In genomic region chr1:33459766-33460543, GRCh38 we compare ENCODE assay signal across 12 cellular contexts. TPM values are rescaled to one million over a fixed set of nuclear protein-coding genes. Genes with fewer than 3 reads are reported as not detected.
DNase-seq lines count a peak whose midpoint lies in the region; ATAC-seq and TF ChIP-seq lines count a peak whose summit lies in the region.
"Had no signal": no experiment of that assay in that cellular context is flagged by ENCODE, and none has a peak within 500 bp of the region (broad histone marks: within the 10 kb centered on the region; RNA-seq: fewer than 3 reads in every experiment).

No MANE protein-coding gene starts in this region.

- H3K4me3 Mint-ChIP-seq in CD14-positive monocyte: peak overlapping the region in 1 of 2 donors; percentile 76

- ATAC-seq in GM21619 (IDR thresholded peaks at IDR 0.05; ENCODE audit: unreplicated experiment): no peak
- ATAC-seq in GM21576 (IDR thresholded peaks at IDR 0.05; ENCODE audit: unreplicated experiment): no peak

- intact Hi-C loops in CD14-positive monocyte (cut with micrococcal nuclease): loop anchor here in 1 of 2 donors (2.0 to 10.0 kb wide), 2 partner anchors 49 to 95 kb away; no protein-coding TSS in a partner anchor
- intact Hi-C loops in esophagus muscularis mucosa (cut with DNase I): no loop called here
- intact Hi-C loops in prostate gland (cut with DNase I): loop anchor here (5.0 to 10.0 kb wide), 2 partner anchors 163 to 335 kb away; no protein-coding TSS in a partner anchor

- no peak overlapping the region for H3K4me3 ChIP-seq in esophagus muscularis mucosa
- H3K4me3 ChIP-seq in prostate gland: no peak overlapping the region

- H3K9me3 Mint-ChIP-seq in CD14-positive monocyte: peaks cover 0 to 2% (median 0%) of the 10 kb centered on the region in 7 donors

- TF ChIP-seq POLR2A in esophagus muscularis mucosa (IDR thresholded peaks at IDR 0.05; ENCODE audit: low read depth) (no peak), prostate gland (IDR thresholded peaks at IDR 0.05) (no peak), erythroblast (IDR thresholded peaks at IDR 0.05; ENCODE audit: low read length) (no peak)

- H3K36me3 ChIP-seq in esophagus muscularis mucosa (no peaks in the 10 kb centered on the region), prostate gland (no peaks in the 10 kb centered on the region)

- peaks cover 0 to 11% (median 0%) of the 10 kb centered on the region in 3 donors for H3K27me3 Mint-ChIP-seq in CD14-positive monocyte (ENCODE audit: low read depth in 3 of 3)

- H3K4me1 Mint-ChIP-seq in CD14-positive monocyte: peaks cover 57% of the 10 kb centered on the region

- H3K4me1 ChIP-seq in esophagus muscularis mucosa (peaks cover 27 to 61% (median 51%) of the 10 kb centered on the region in 4 donors), prostate gland (replicated peaks) (no peaks in the 10 kb centered on the region)
- H3K4me1 ChIP-seq: Caco-2 had no signal

- H3K27me3 ChIP-seq in esophagus muscularis mucosa: no peaks in the 10 kb centered on the region
- H3K27me3 ChIP-seq in prostate gland (replicated peaks; ENCODE audit: insufficient read depth): no peaks in the 10 kb centered on the region

- TF ChIP-seq CTCF in CD14-positive monocyte (IDR thresholded peaks at IDR 0.05): no peak
- TF ChIP-seq CTCF in esophagus muscularis mucosa (IDR thresholded peaks at IDR 0.05): no peak
- TF ChIP-seq CTCF in prostate gland (IDR thresholded peaks at IDR 0.05): no peak

- no peak for TF ChIP-seq EP300 in esophagus muscularis mucosa (IDR thresholded peaks at IDR 0.05)

- H3K27ac ChIP-seq in esophagus muscularis mucosa (replicated peaks in 1 of 4) (peak overlapping the region; percentile 66 to 83 (median 76)), prostate gland (peak overlapping the region; percentile 45 to 61)
- H3K27ac ChIP-seq: VCaP had no signal

- H3K9me3 ChIP-seq in esophagus muscularis mucosa (no peaks in the 10 kb centered on the region), prostate gland (no peaks in the 10 kb centered on the region)
- H3K9me3 ChIP-seq: Caco-2 had no signal

- H3K36me3 Mint-ChIP-seq in CD14-positive monocyte: no peaks in the 10 kb centered on the region

- DNase-seq in CD14-positive monocyte (ENCODE audit: low spot score): no peak
- peak; percentile 43 for DNase-seq in LHCN-M2 (ENCODE audit: low read depth)
- DNase-seq in esophagus muscularis mucosa (ENCODE audit: extremely low spot score): no peak
- no peak for DNase-seq in prostate gland (ENCODE audit: low spot score)
- no peak for DNase-seq in NCI-H2029 treated with DMSO at 0.1 percent for 48 hours (lab: John Stamatoyannopoulos, UW)
- no peak for DNase-seq in erythroblast (lab: John Stamatoyannopoulos, UW)
- DNase-seq: activated gamma-delta T cell, Caco-2, OCI-M1 had no signal

- 78% methylated on average over 6 of the region's 6 CpGs for WGBS in esophagus muscularis mucosa
- WGBS in prostate gland: 68% methylated on average over 6 of the region's 6 CpGs

- peak overlapping the region; percentile 81 to 95 (median 90) for H3K27ac Mint-ChIP-seq in CD14-positive monocyte

RNA-seq across cellular contexts. Expression of gene ZSCAN20, which starts 12.5 kb away (rescaled TPM):
- polyA plus RNA-seq in CD14-positive monocyte: under 1 TPM; 0.29 TPM
- total RNA-seq in LHCN-M2 (2014; rRNA removed) (8.0 and 9.0 TPM in 2 replicates), esophagus muscularis mucosa (1 to 10 TPM; 6.6 to 8.2 (median 7.7) TPM), prostate gland (10 to 100 TPM in 1 of 2 donors, 1 to 10 TPM in 1; 4.7 to 11.1 TPM)
- 2.0 TPM for polyA plus RNA-seq in LHCN-M2 (2012)

RNA-seq across cellular contexts. Expression of gene PHC2, which starts 29.1 kb away (rescaled TPM):
- polyA plus RNA-seq in CD14-positive monocyte: 10 to 100 TPM; 18.9 to 53.1 TPM
- total RNA-seq in LHCN-M2 (2014; rRNA removed) (245 and 251 TPM in 2 replicates), esophagus muscularis mucosa (100 to 1,000 TPM; 104 to 274 (median 201) TPM), prostate gland (100 to 1,000 TPM in 1 of 2 donors, 10 to 100 TPM in 1; 75.0 to 131 TPM)
- polyA plus RNA-seq in LHCN-M2 (2012): 112 TPM
